1 cellular context compared by ENCODE assay signal in the genomic region with DNA sequence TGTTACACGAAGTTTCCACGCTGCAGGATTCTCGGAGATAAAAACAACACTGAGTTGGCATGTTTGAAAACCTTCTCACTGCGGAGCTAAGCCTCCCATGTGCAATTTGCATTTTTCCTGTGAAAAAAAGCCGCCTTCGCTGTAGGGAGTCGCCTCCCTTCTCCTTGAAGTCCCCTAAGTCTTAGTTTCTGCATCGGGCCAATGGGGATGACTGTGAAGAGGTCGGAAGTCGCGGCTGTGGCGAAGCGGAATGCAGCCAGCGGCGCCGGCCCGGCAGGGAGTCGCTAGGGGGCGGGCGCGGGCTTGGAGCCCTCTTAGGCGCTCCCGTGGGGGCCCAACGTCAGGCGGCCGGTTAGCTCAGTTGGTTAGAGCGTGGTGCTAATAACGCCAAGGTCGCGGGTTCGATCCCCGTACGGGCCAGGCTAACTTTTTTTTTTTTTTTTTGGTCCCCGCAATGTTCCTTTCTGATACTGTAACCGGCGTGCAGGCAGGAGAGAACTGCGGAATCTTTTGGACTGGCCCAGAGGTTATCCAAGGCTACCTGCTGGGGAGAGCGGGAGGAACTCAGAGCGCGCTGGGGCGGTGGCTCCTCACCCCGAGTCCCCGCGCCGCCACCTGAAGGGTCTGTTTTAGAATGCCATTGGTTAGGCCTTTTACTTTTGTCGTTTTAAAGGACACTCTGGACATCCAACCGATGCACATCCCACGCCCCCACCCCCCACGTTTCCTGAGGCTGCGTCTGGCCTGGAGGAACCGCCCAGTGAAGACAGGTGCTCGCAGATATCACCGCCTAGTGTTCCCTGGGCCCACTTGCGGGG.
TF ChIP-seq lines count a peak whose summit lies in the region.

No MANE protein-coding gene starts in this region.

TF ChIP-seq in GM12878, 131 proteins besides CTCF, POLR2A, EP300 and RAD21 (continued from another document and continues in another):
- TF ChIP-seq MYB (IDR thresholded peaks at IDR 0.05; ENCODE audit: borderline replicate concordance, low read depth, low read length) = no peak
- no peak for TF ChIP-seq PAX8 (IDR thresholded peaks at IDR 0.05)
- no peak for TF ChIP-seq POLR2AphosphoS5 (IDR thresholded peaks at IDR 0.05; ENCODE audit: low read length)
- TF ChIP-seq SP1 (IDR thresholded peaks at IDR 0.05; ENCODE audit: low read depth, low read length) = no peak
- TF ChIP-seq TBL1XR1 (IDR thresholded peaks at IDR 0.05; ENCODE audit: low read depth, low read length) = peak; percentile 99
- peak; percentile 40; the same call in 1 of the 2 replicates for TF ChIP-seq NFIC (IDR thresholded peaks at IDR 0.05; ENCODE audit: low read depth, low read length)
- no peak for TF ChIP-seq NKRF (conservative IDR thresholded peaks at IDR 0.05)
- TF ChIP-seq, protein P1, sequence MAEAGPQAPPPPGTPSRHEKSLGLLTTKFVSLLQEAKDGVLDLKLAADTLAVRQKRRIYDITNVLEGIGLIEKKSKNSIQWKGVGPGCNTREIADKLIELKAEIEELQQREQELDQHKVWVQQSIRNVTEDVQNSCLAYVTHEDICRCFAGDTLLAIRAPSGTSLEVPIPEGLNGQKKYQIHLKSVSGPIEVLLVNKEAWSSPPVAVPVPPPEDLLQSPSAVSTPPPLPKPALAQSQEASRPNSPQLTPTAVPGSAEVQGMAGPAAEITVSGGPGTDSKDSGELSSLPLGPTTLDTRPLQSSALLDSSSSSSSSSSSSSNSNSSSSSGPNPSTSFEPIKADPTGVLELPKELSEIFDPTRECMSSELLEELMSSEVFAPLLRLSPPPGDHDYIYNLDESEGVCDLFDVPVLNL (IDR thresholded peaks at IDR 0.05; ENCODE audit: low read depth, low read length) = no peak
- no peak for TF ChIP-seq BCL3 (IDR thresholded peaks at IDR 0.05; ENCODE audit: borderline replicate concordance, insufficient read depth, low read depth, low read length, poor library complexity, severe bottlenecking)
- no peak for TF ChIP-seq NRF1 (conservative IDR thresholded peaks at IDR 0.05; ENCODE audit: low read depth, low read length)
- no peak for TF ChIP-seq BCLAF1 (IDR thresholded peaks at IDR 0.05)
- 0 out of 2 replicates have a peak, but pooled peaks have one; percentile 1 for TF ChIP-seq SPI1 (IDR thresholded peaks at IDR 0.05; ENCODE audit: borderline replicate concordance, insufficient read depth, low read depth, low read length)
- 0 out of 2 replicates have a peak, but pooled peaks have one; percentile 26 for TF ChIP-seq TCF12 (IDR thresholded peaks at IDR 0.05; ENCODE audit: low read depth, low read length)
- no peak for TF ChIP-seq EZH2 (IDR thresholded peaks at IDR 0.05; ENCODE audit: borderline replicate concordance, control insufficient read depth, low read depth, low read length)
- TF ChIP-seq ASH2L (IDR thresholded peaks at IDR 0.05; ENCODE audit: borderline replicate concordance, low read depth) = 0 out of 2 replicates have a peak, but pooled peaks have one; percentile 15
- TF ChIP-seq STAT1 (conservative IDR thresholded peaks at IDR 0.05) = 0 out of 2 replicates have a peak, but pooled peaks have one; percentile 45
- TF ChIP-seq, protein P2, sequence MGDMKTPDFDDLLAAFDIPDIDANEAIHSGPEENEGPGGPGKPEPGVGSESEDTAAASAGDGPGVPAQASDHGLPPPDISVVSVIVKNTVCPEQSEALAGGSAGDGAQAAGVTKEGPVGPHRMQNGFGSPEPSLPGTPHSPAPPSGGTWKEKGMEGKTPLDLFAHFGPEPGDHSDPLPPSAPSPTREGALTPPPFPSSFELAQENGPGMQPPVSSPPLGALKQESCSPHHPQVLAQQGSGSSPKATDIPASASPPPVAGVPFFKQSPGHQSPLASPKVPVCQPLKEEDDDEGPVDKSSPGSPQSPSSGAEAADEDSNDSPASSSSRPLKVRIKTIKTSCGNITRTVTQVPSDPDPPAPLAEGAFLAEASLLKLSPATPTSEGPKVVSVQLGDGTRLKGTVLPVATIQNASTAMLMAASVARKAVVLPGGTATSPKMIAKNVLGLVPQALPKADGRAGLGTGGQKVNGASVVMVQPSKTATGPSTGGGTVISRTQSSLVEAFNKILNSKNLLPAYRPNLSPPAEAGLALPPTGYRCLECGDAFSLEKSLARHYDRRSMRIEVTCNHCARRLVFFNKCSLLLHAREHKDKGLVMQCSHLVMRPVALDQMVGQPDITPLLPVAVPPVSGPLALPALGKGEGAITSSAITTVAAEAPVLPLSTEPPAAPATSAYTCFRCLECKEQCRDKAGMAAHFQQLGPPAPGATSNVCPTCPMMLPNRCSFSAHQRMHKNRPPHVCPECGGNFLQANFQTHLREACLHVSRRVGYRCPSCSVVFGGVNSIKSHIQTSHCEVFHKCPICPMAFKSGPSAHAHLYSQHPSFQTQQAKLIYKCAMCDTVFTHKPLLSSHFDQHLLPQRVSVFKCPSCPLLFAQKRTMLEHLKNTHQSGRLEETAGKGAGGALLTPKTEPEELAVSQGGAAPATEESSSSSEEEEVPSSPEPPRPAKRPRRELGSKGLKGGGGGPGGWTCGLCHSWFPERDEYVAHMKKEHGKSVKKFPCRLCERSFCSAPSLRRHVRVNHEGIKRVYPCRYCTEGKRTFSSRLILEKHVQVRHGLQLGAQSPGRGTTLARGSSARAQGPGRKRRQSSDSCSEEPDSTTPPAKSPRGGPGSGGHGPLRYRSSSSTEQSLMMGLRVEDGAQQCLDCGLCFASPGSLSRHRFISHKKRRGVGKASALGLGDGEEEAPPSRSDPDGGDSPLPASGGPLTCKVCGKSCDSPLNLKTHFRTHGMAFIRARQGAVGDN (IDR thresholded peaks at IDR 0.05) = peak; percentile 57; the same call in 1 of the 2 replicates
- TF ChIP-seq HCFC1 (IDR thresholded peaks at IDR 0.05; ENCODE audit: low read length) = peak; percentile 44; the same call in 1 of the 2 replicates
- TF ChIP-seq SIN3A (IDR thresholded peaks at IDR 0.05; ENCODE audit: low read depth, low read length) = no peak; the same call in 1 of the 2 replicates
- no peak for TF ChIP-seq IRF5 (IDR thresholded peaks at IDR 0.05; ENCODE audit: borderline replicate concordance)
- TF ChIP-seq POU2F2 (IDR thresholded peaks at IDR 0.05; ENCODE audit: borderline replicate concordance, low read depth, low read length) = peak; percentile 22; the same call in 1 of the 3 replicates
- TF ChIP-seq, protein P3, sequence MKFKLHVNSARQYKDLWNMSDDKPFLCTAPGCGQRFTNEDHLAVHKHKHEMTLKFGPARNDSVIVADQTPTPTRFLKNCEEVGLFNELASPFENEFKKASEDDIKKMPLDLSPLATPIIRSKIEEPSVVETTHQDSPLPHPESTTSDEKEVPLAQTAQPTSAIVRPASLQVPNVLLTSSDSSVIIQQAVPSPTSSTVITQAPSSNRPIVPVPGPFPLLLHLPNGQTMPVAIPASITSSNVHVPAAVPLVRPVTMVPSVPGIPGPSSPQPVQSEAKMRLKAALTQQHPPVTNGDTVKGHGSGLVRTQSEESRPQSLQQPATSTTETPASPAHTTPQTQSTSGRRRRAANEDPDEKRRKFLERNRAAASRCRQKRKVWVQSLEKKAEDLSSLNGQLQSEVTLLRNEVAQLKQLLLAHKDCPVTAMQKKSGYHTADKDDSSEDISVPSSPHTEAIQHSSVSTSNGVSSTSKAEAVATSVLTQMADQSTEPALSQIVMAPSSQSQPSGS (IDR thresholded peaks at IDR 0.05; ENCODE audit: low read length) = no peak
- TF ChIP-seq SRF (IDR thresholded peaks at IDR 0.05; ENCODE audit: low read depth in 2 of 2, low read length in 2 of 2) = no peak
- TF ChIP-seq BHLHE40 (IDR thresholded peaks at IDR 0.05; ENCODE audit: borderline replicate concordance in 1 of 2, low read depth in 2 of 2, low read length in 1 of 2) = peak; percentile 47 to 58; a peak in 2 of 4 replicates
- TF ChIP-seq ATF7 (IDR thresholded peaks at IDR 0.05; ENCODE audit: low read depth) = peak; percentile 84
- TF ChIP-seq MEF2A (IDR thresholded peaks at IDR 0.05; ENCODE audit: insufficient read depth, low read depth, low read length) = 0 out of 2 replicates have a peak, but pooled peaks have one; percentile 35
- TF ChIP-seq NFYA (IDR thresholded peaks at IDR 0.05; ENCODE audit: borderline replicate concordance, low read depth, low read length) = no peak
- no peak for TF ChIP-seq YBX1 (IDR thresholded peaks at IDR 0.05)
- TF ChIP-seq, protein P4, sequence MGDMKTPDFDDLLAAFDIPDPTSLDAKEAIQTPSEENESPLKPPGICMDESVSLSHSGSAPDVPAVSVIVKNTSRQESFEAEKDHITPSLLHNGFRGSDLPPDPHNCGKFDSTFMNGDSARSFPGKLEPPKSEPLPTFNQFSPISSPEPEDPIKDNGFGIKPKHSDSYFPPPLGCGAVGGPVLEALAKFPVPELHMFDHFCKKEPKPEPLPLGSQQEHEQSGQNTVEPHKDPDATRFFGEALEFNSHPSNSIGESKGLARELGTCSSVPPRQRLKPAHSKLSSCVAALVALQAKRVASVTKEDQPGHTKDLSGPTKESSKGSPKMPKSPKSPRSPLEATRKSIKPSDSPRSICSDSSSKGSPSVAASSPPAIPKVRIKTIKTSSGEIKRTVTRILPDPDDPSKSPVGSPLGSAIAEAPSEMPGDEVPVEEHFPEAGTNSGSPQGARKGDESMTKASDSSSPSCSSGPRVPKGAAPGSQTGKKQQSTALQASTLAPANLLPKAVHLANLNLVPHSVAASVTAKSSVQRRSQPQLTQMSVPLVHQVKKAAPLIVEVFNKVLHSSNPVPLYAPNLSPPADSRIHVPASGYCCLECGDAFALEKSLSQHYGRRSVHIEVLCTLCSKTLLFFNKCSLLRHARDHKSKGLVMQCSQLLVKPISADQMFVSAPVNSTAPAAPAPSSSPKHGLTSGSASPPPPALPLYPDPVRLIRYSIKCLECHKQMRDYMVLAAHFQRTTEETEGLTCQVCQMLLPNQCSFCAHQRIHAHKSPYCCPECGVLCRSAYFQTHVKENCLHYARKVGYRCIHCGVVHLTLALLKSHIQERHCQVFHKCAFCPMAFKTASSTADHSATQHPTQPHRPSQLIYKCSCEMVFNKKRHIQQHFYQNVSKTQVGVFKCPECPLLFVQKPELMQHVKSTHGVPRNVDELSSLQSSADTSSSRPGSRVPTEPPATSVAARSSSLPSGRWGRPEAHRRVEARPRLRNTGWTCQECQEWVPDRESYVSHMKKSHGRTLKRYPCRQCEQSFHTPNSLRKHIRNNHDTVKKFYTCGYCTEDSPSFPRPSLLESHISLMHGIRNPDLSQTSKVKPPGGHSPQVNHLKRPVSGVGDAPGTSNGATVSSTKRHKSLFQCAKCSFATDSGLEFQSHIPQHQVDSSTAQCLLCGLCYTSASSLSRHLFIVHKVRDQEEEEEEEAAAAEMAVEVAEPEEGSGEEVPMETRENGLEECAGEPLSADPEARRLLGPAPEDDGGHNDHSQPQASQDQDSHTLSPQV (IDR thresholded peaks at IDR 0.05) = 0 out of 2 replicates have a peak, but pooled peaks have one; percentile 77
